In genomic region chr3:15113884-15114283, GRCh38 we compare ENCODE assay signal across 2 cellular contexts.
TF ChIP-seq lines count a peak whose summit lies in the region.

No MANE protein-coding gene starts in this region.

TF ChIP-seq in GM23338, 12 proteins besides CTCF, POLR2A, EP300 and RAD21:
- TF ChIP-seq ZNF114 (CRISPR knock-in tag; IDR thresholded peaks at IDR 0.05) (no peak), ETS1 (IDR thresholded peaks at IDR 0.05) (no peak), ZNF331 (CRISPR knock-in tag; IDR thresholded peaks at IDR 0.05; ENCODE audit: low read depth) (no peak), JUNB (IDR thresholded peaks at IDR 0.05; ENCODE audit: unreplicated experiment) (no peak), EZH2 (IDR thresholded peaks at IDR 0.05; ENCODE audit: low read depth, unreplicated experiment) (no peak), REST (IDR thresholded peaks at IDR 0.05; ENCODE audit: unreplicated experiment) (no peak), ZNF462 (CRISPR knock-in tag; IDR thresholded peaks at IDR 0.05) (no peak), STAT1 (IDR thresholded peaks at IDR 0.05; ENCODE audit: unreplicated experiment) (no peak), CREB1 (CRISPR knock-in tag; IDR thresholded peaks at IDR 0.05; ENCODE audit: low read depth) (no peak), EZH2phosphoT487 (IDR thresholded peaks at IDR 0.05; ENCODE audit: unreplicated experiment) (no peak), POLR2AphosphoS5 (IDR thresholded peaks at IDR 0.05; ENCODE audit: low read depth) (no peak)

TF ChIP-seq in K562, 482 proteins besides CTCF, POLR2A, EP300 and RAD21:
- no peak for TF ChIP-seq SMAD1 (IDR thresholded peaks at IDR 0.05; ENCODE audit: low read depth, low read length, partially characterized antibody)
- TF ChIP-seq ZNF316 (IDR thresholded peaks at IDR 0.05), result no peak
- TF ChIP-seq ZNF584 (CRISPR knock-in tag; IDR thresholded peaks at IDR 0.05; ENCODE audit: low read depth), result no peak
- no peak for TF ChIP-seq POLR2B (IDR thresholded peaks at IDR 0.05; ENCODE audit: low read depth, partially characterized antibody)
- TF ChIP-seq MXI1 (IDR thresholded peaks at IDR 0.05; ENCODE audit: low read depth, low read length), result no peak
- TF ChIP-seq USF1 (CRISPR knock-in tag; IDR thresholded peaks at IDR 0.05), result peak; percentile 69
- TF ChIP-seq RAD51 (IDR thresholded peaks at IDR 0.05; ENCODE audit: borderline replicate concordance, low read depth), result peak; percentile 61
- no peak for TF ChIP-seq THRA (IDR thresholded peaks at IDR 0.05)
- TF ChIP-seq USF2 (CRISPR knock-in tag; IDR thresholded peaks at IDR 0.05), result peak; percentile 60
- no peak for TF ChIP-seq ZNF253 (CRISPR knock-in tag; conservative IDR thresholded peaks at IDR 0.05)
- TF ChIP-seq LEF1 (IDR thresholded peaks at IDR 0.05), result no peak
- TF ChIP-seq SRSF1 (IDR thresholded peaks at IDR 0.05; ENCODE audit: low read depth, low read length), result no peak
- no peak for TF ChIP-seq PHF21A (IDR thresholded peaks at IDR 0.05; ENCODE audit: borderline replicate concordance, low read depth)
- peak; percentile 7 for TF ChIP-seq RBM25 (IDR thresholded peaks at IDR 0.05; ENCODE audit: low read depth, low read length, severe bottlenecking)
TF ChIP-seq in K562: peak in this region for 4.
